In the genomic region with DNA sequence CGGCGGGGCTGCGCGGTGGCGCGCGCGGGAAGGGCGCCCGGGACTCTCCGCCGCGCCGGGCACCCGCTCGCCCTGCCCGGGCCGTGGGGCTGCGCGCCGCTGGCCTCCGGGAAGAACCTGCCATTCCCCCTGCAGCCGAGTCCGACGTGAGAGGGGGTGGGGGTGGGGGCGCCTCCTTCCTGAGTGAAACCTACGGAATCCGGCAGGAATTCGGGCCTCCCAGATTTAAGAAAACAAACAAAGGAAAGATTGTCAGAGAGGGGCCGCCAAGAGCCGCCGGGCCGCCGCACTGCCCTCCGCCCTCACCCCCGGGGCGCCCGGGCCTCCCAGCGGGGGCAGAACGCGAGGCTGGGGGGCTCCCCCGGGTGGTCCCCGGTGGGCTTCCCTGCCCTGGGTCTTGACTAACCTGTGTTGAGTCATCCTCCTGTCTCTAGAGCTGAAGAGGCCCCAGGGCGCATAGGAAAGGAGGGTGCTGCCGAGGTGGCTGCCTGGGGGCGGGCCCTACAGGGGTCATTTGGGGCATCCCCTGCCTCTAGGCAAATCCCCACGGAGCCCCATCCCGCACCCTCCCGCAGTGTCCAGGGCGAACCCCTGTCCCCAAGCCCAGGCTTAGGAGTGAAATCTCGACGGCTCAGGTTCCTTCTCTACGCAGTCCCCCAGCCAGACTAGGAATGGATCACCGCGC, we compare ENCODE assay signal across 8 cellular contexts. TPM values are rescaled to one million over a fixed set of nuclear protein-coding genes. Genes with fewer than 3 reads are reported as not detected.
DNase-seq lines count a peak whose midpoint lies in the region; ATAC-seq and TF ChIP-seq lines count a peak whose summit lies in the region.

No MANE protein-coding gene starts in this region.

- H3K27ac Mint-ChIP-seq in natural killer cell: no peak overlapping the region

- H3K27me3 Mint-ChIP-seq in natural killer cell (ENCODE audit: low read depth in 2 of 2): peaks cover 51 to 68% of the 10 kb centered on the region in 2 donors

- in situ Hi-C loops in KBM-7 (cut with MboI; ENCODE audit: low pct_unique_long_range_greater_than_20kb, low sequenced_read_pairs): no loop called here

- peak in 2 of 3 donors; percentile 41 to 45 for ATAC-seq in natural killer cell
- no peak for ATAC-seq in HG03095 (IDR thresholded peaks at IDR 0.05; ENCODE audit: unreplicated experiment)

- DNase-seq in NCI-H345 (lab: John Stamatoyannopoulos, UW) (peak; percentile 33), NCI-H345 treated with DMSO at 0.1 percent for 48 hours (lab: John Stamatoyannopoulos, UW; ENCODE audit: unreplicated experiment) (no peak), NCI-H226 (peak; percentile 58), epithelial cell of proximal tubule (ENCODE audit: low read depth) (no peak), natural killer cell (no peak), NCI-H2171 treated with DMSO at 0.1 percent for 48 hours (lab: John Stamatoyannopoulos, UW) (no peak), KBM-7 (no peak)

- H3K4me3 Mint-ChIP-seq in natural killer cell: peak overlapping the region; percentile 65

- no peaks in the 10 kb centered on the region for H3K9me3 Mint-ChIP-seq in natural killer cell

- H3K4me1 Mint-ChIP-seq in natural killer cell: peaks cover 16 to 36% of the 10 kb centered on the region in 2 donors

- peak overlapping the region; percentile 38 for H3K4me3 ChIP-seq in epithelial cell of proximal tubule (ENCODE audit: low read depth, low read length)

- TF ChIP-seq CTCF in epithelial cell of proximal tubule (conservative IDR thresholded peaks at IDR 0.05; ENCODE audit: low read depth, low read length): no peak
- no peak for TF ChIP-seq CTCF in natural killer cell (IDR thresholded peaks at IDR 0.05)

- H3K36me3 Mint-ChIP-seq in natural killer cell: no peaks in the 10 kb centered on the region

- intact Hi-C loops in natural killer cell (cut with micrococcal nuclease): no loop called here

RNA-seq across cellular contexts. Expression of a gene that starts 42.2 kb away (rescaled TPM):
- total RNA-seq in epithelial cell of proximal tubule (7.5 and 10.2 TPM in 2 replicates), natural killer cell (10 to 100 TPM; 11.2 to 21.1 (median 14.7) TPM)

Comparison
In these comparisons a context has a peak if more than half of its experiments do, and no peak if none do; other contexts are left out.
1. DNase-seq: peak in NCI-H345 (single experiment) and NCI-H226 (single experiment); none in NCI-H345 treated with DMSO at 0.1 percent for 48 hours (single experiment), epithelial cell of proximal tubule (single experiment), natural killer cell (single experiment), NCI-H2171 treated with DMSO at 0.1 percent for 48 hours (single experiment) and KBM-7 (single experiment).